In genomic region chr6:44428682-44429081, GRCh38 we compare ENCODE assay signal across 1 cellular context.
TF ChIP-seq lines count a peak whose summit lies in the region.

No MANE protein-coding gene starts in this region.

TF ChIP-seq in IMR-90, 13 proteins besides CTCF, POLR2A, EP300 and RAD21:
- no peak for TF ChIP-seq CHD1 (IDR thresholded peaks at IDR 0.05; ENCODE audit: low read depth, low read length)
- TF ChIP-seq USF2 (IDR thresholded peaks at IDR 0.05; ENCODE audit: low read depth, low read length): peak; percentile 47; the same call in 1 of the 2 replicates
- TF ChIP-seq RFX5 (IDR thresholded peaks at IDR 0.05; ENCODE audit: low read depth, low read length): no peak
- TF ChIP-seq BHLHE40 (IDR thresholded peaks at IDR 0.05; ENCODE audit: low read depth, low read length): no peak
